In genomic region chr17:136534-136933, GRCh38 we compare ENCODE assay signal across 9 cellular contexts. TPM values are rescaled to one million over a fixed set of nuclear protein-coding genes. Genes with fewer than 3 reads are reported as not detected.
DNase-seq lines count a peak whose midpoint lies in the region; ATAC-seq, FAIRE-seq and TF ChIP-seq lines count a peak whose summit lies in the region.
"Not testable (repeated sequence)": the region's sequence is repeated elsewhere in the genome, so short reads cannot be mapped to it uniquely, and the experiment has no call there.
"Had no signal": no experiment of that assay in that cellular context is flagged by ENCODE, and none has a peak within 500 bp of the region (broad histone marks: within the 10 kb centered on the region; RNA-seq: fewer than 3 reads in every experiment).

No MANE protein-coding gene starts in this region.

- BruUV-seq in HCT116 (replicated peaks; lab: Mats Ljungman, UMichigan), result not testable (repeated sequence)

- H3K4me1 ChIP-seq in HCT116 (ENCODE audit: control insufficient read depth in 1 of 2, insufficient read depth in 2 of 2, low read length in 2 of 2); OCI-LY1 (ENCODE audit: insufficient read depth, low read length, severe bottlenecking); body of pancreas; right cardiac atrium (ENCODE audit: control insufficient read depth, insufficient read depth, low read length): not testable (repeated sequence)

- H3K9me3 Mint-ChIP-seq in activated CD8-positive, alpha-beta T cell treated with anti-CD3 and anti-CD28 coated beads, Interleukin-2, amount 10 ng/mL, durations not matched to agents 7 days and 5 days (ENCODE audit: insufficient read depth), result not testable (repeated sequence)

- not testable (repeated sequence) for H3K27ac Mint-ChIP-seq in activated CD8-positive, alpha-beta T cell treated with anti-CD3 and anti-CD28 coated beads, Interleukin-2, amount 10 ng/mL, durations not matched to agents 7 days and 5 days

- not testable (repeated sequence) for H3K4me3 ChIP-seq in HCT116 (replicated peaks in 1 of 2; ENCODE audit: low read depth in 1 of 2, low read length in 2 of 2); OCI-LY1 (ENCODE audit: low read depth, low read length, poor library complexity, severe bottlenecking); body of pancreas; right cardiac atrium (ENCODE audit: low read length); retinal pigment epithelial cell (ENCODE audit: low read length)

- RAD21 ChIA-PET in HCT116 (lab: Charles Lee; ENCODE audit: low non-redundant PET in 1 of 2, low total read pairs in 2 of 2, uncharacterized antibody in 2 of 2, unreplicated experiment in 2 of 2), result not testable (repeated sequence)

- H3K4me2 ChIP-seq in HCT116 (ENCODE audit: low read length); OCI-LY1 (ENCODE audit: low read length): not testable (repeated sequence)

- not testable (repeated sequence) for H3K79me2 ChIP-seq in HCT116 (ENCODE audit: insufficient read depth, low read length); OCI-LY1 (ENCODE audit: insufficient read depth, low read length)

- H3K27me3 ChIP-seq in HCT116 (ENCODE audit: insufficient read depth, low read length); OCI-LY1 (ENCODE audit: insufficient read depth, low read length); body of pancreas; right cardiac atrium (ENCODE audit: control insufficient read depth, insufficient read depth): not testable (repeated sequence)

- DNase-seq in D721Med (ENCODE audit: insufficient read length, low spot score); HCT116 (ENCODE audit: low read depth, low spot score); retinal pigment epithelial cell (ENCODE audit: low read depth): not testable (repeated sequence)
- peak; percentile 85 for DNase-seq in activated CD8-positive, alpha-beta T cell treated with anti-CD3 and anti-CD28 coated beads, Interleukin-2, amount 10 ng/mL, durations not matched to agents 7 days and 5 days
- peak; percentile 81 to 82 (median 81) for DNase-seq in body of pancreas
- DNase-seq in right cardiac atrium, result peak; percentile 55 to 91 (median 88)
- peak; percentile 23 to 57 for DNase-seq in stimulated activated CD8-positive, alpha-beta memory T cell treated with anti-CD3 and anti-CD28 coated beads, Interleukin-7, amount 100 ng/mL, for 48 hours (ENCODE audit: extremely low read depth in 1 of 2, low read depth in 1 of 2)

- peak; percentile 45 for TF ChIP-seq CTCF in D721Med (IDR thresholded peaks at IDR 0.05; ENCODE audit: insufficient read depth, missing control alignments)
- TF ChIP-seq CTCF in HCT116 (IDR thresholded peaks at IDR 0.05 in 2 of 3, conservative IDR thresholded peaks at IDR 0.05 in 1 of 3; ENCODE audit: borderline replicate concordance in 1 of 3, insufficient read depth in 1 of 3, low read depth in 2 of 3, low read length in 2 of 3), result peak; percentile 19 to 35 (median 25); a peak in 3 of 6 replicates
- TF ChIP-seq CTCF in OCI-LY1 (IDR thresholded peaks at IDR 0.05; ENCODE audit: low read length), result peak; percentile 13; the same call in 1 of the 2 replicates
- TF ChIP-seq CTCF in body of pancreas (IDR thresholded peaks at IDR 0.05), result peak in 3 of 7 experiments; percentile 13 to 47 (median 43)
- peak; percentile 30 for TF ChIP-seq CTCF in retinal pigment epithelial cell (conservative IDR thresholded peaks at IDR 0.05; ENCODE audit: low read depth, low read length)

- not testable (repeated sequence) for FAIRE-seq in D721Med (lab: Jason Lieb, UNC)

- H3F3A ChIP-seq in OCI-LY1 (ENCODE audit: insufficient read depth, low read length), result not testable (repeated sequence)

- peak; percentile 41 for TF ChIP-seq RAD21 in HCT116 (IDR thresholded peaks at IDR 0.05; ENCODE audit: low read depth)

- not testable (repeated sequence) for H4K20me1 ChIP-seq in HCT116 (ENCODE audit: insufficient read depth); OCI-LY1 (ENCODE audit: insufficient read depth, low read length)

- H3K27ac ChIP-seq in HCT116 (ENCODE audit: low read depth, low read length); OCI-LY1 (ENCODE audit: low read depth, low read length, poor library complexity, severe bottlenecking); body of pancreas; right cardiac atrium (ENCODE audit: low read length): not testable (repeated sequence)

- H2AFZ ChIP-seq in HCT116 (ENCODE audit: low read depth, low read length, poor library complexity, severe bottlenecking); OCI-LY1 (ENCODE audit: low read length): not testable (repeated sequence)

- no CpG with 5 or more reads among the region's 4 CpGs for WGBS in body of pancreas, 2 donors
- WGBS in right cardiac atrium, result 2% methylated on average over 3 of the region's 4 CpGs

- not testable (repeated sequence) for H3K4me3 Mint-ChIP-seq in activated CD8-positive, alpha-beta T cell treated with anti-CD3 and anti-CD28 coated beads, Interleukin-2, amount 10 ng/mL, durations not matched to agents 7 days and 5 days

- ATAC-seq in HCT116 (peak; percentile 92), body of pancreas (peak; percentile 90), right cardiac atrium (peak; percentile 87 to 93)
- peak; percentile 95 for ATAC-seq in activated CD8-positive, alpha-beta T cell treated with anti-CD3 and anti-CD28 coated beads, Interleukin-2, amount 10 ng/mL, durations not matched to agents 7 days and 5 days

- not testable (repeated sequence) for H3K36me3 Mint-ChIP-seq in activated CD8-positive, alpha-beta T cell treated with anti-CD3 and anti-CD28 coated beads, Interleukin-2, amount 10 ng/mL, durations not matched to agents 7 days and 5 days (ENCODE audit: low read depth)

- not testable (repeated sequence) for H3K4me1 Mint-ChIP-seq in activated CD8-positive, alpha-beta T cell treated with anti-CD3 and anti-CD28 coated beads, Interleukin-2, amount 10 ng/mL, durations not matched to agents 7 days and 5 days (ENCODE audit: low read depth)

- POLR2A ChIA-PET in HCT116 (lab: Charles Lee); activated CD8-positive, alpha-beta T cell treated with anti-CD3 and anti-CD28 coated beads, Interleukin-2, amount 10 ng/mL, durations not matched to agents 7 days and 5 days (lab: Charles Lee): not testable (repeated sequence)

- not testable (repeated sequence) for H3K9ac ChIP-seq in HCT116 (ENCODE audit: low read length); OCI-LY1 (ENCODE audit: low read length)

- CTCF ChIA-PET in HCT116 (lab: Charles Lee); activated CD8-positive, alpha-beta T cell treated with anti-CD3 and anti-CD28 coated beads, Interleukin-2, amount 10 ng/mL, durations not matched to agents 7 days and 5 days (lab: Charles Lee): not testable (repeated sequence)

- H3K36me3 ChIP-seq in HCT116 (ENCODE audit: control insufficient read depth in 1 of 2, insufficient read depth in 2 of 2, low read length in 2 of 2); OCI-LY1 (ENCODE audit: insufficient read depth, low read length); body of pancreas (replicated peaks in 1 of 2; ENCODE audit: insufficient read depth in 1 of 2, low read depth in 2 of 2): not testable (repeated sequence)

- intact Hi-C loops in HCT116 (cut with micrococcal nuclease); body of pancreas (cut with DNase I); right cardiac atrium (cut with DNase I): not testable (repeated sequence)

- not testable (repeated sequence) for TF ChIP-seq POLR2A in HCT116 (IDR thresholded peaks at IDR 0.05; ENCODE audit: borderline replicate concordance, extremely low read depth, insufficient read depth, insufficient read length); body of pancreas (IDR thresholded peaks at IDR 0.05)

- H3K9me3 ChIP-seq in HCT116 (ENCODE audit: control insufficient read depth in 1 of 2, insufficient read depth in 1 of 2, low read depth in 1 of 2, low read length in 2 of 2); OCI-LY1 (ENCODE audit: low read length); body of pancreas; right cardiac atrium (ENCODE audit: control insufficient read depth, low read length): not testable (repeated sequence)

- H3K27me3 Mint-ChIP-seq in activated CD8-positive, alpha-beta T cell treated with anti-CD3 and anti-CD28 coated beads, Interleukin-2, amount 10 ng/mL, durations not matched to agents 7 days and 5 days (ENCODE audit: low read depth), result not testable (repeated sequence)

- H3K9me2 ChIP-seq in HCT116 (ENCODE audit: insufficient read depth); OCI-LY1 (ENCODE audit: low read depth, low read length): not testable (repeated sequence)

RNA-seq across cellular contexts. Expression of gene SCGB1C2, which starts 0.8 kb away (rescaled TPM):
- total RNA-seq in HCT116 (2021; ENCODE audit: unreplicated experiment) (not detected), body of pancreas (not detected), right cardiac atrium (not detected)
- not detected in 2 replicates for polyA plus RNA-seq in HCT116 (2012)
- total RNA-seq in activated CD8-positive, alpha-beta T cell treated with anti-CD3 and anti-CD28 coated beads, Interleukin-2, amount 10 ng/mL, durations not matched to agents 7 days and 5 days, result not detected
- not detected for polyA plus RNA-seq in right cardiac atrium
- polyA plus RNA-seq: small intestine had no signal

RNA-seq across cellular contexts. Expression of gene DOC2B, which starts 44.9 kb away (rescaled TPM):
- total RNA-seq in HCT116 (2021; ENCODE audit: unreplicated experiment) (15.2 TPM), body of pancreas (10 to 100 TPM; 20.0 to 22.4 TPM), right cardiac atrium (1 to 10 TPM; 2.3 to 5.3 (median 3.0) TPM)
- 7.5 and 9.8 TPM in 2 replicates for polyA plus RNA-seq in HCT116 (2012)
- total RNA-seq in activated CD8-positive, alpha-beta T cell treated with anti-CD3 and anti-CD28 coated beads, Interleukin-2, amount 10 ng/mL, durations not matched to agents 7 days and 5 days, result not detected
- polyA plus RNA-seq in right cardiac atrium, result 2.8 TPM
